In the genomic region with DNA sequence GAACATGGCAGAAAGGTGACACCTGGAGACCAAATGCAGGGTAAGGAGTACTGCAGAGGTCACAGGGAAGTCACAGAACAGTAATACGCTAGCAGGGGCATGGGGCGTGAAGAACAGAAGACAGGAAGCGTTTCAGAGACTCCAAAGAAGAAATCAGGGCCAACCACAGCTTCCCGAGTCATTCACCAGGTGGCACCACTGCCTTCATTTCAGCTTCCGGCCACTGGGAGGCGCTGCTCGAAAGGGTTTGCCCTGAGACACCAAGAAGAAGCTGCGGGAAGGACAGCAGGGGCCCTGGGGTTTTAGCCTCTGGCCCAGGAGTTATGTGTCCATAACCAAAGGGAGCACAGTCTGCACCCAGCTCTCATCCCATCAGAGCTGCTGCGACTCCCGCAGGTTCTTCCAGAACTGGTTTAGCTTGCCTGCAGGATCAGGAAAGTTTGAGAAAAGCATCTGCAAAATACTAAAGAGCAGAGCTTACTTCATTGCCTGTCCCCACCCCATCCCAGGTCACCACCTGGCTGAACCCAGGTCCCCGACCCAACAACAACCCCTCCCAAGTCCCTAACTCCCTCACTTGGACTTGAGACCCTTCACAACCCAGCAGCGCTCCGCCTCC, we compare ENCODE assay signal across 1 cellular context.
TF ChIP-seq lines count a peak whose summit lies in the region.
"Not testable (repeated sequence)": the region's sequence is repeated elsewhere in the genome, so short reads cannot be mapped to it uniquely, and the experiment has no call there.

No MANE protein-coding gene starts in this region.

TF ChIP-seq in K562, 482 proteins besides CTCF, POLR2A, EP300 and RAD21 (continued from another document):
- TF ChIP-seq, protein P1, sequence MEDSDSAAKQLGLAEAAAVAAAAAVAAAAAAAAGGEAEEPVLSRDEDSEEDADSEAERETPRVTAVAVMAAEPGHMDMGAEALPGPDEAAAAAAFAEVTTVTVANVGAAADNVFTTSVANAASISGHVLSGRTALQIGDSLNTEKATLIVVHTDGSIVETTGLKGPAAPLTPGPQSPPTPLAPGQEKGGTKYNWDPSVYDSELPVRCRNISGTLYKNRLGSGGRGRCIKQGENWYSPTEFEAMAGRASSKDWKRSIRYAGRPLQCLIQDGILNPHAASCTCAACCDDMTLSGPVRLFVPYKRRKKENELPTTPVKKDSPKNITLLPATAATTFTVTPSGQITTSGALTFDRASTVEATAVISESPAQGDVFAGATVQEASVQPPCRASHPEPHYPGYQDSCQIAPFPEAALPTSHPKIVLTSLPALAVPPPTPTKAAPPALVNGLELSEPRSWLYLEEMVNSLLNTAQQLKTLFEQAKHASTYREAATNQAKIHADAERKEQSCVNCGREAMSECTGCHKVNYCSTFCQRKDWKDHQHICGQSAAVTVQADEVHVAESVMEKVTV (CRISPR knock-in tag; IDR thresholded peaks at IDR 0.05): peak; percentile 38; the same call in 1 of the 2 replicates
- TF ChIP-seq ETV5 (CRISPR knock-in tag; IDR thresholded peaks at IDR 0.05; ENCODE audit: low read depth) (peak; percentile 66; the same call in 1 of the 2 replicates), ATF7 (IDR thresholded peaks at IDR 0.05) (0 out of 2 replicates have a peak, but pooled peaks have one; percentile 13), RB1 (IDR thresholded peaks at IDR 0.05; ENCODE audit: low read depth) (peak; percentile 26; the same call in 1 of the 2 replicates), CTBP1 (IDR thresholded peaks at IDR 0.05; ENCODE audit: borderline replicate concordance) (peak; percentile 48; the same call in 1 of the 2 replicates), RCOR1 (IDR thresholded peaks at IDR 0.05; ENCODE audit: borderline replicate concordance in 1 of 2, low read depth in 2 of 2, low read length in 2 of 2) (peak in 1 of 2 experiments; percentile 56; a peak in 1 of 4 replicates), JUND (IDR thresholded peaks at IDR 0.05; ENCODE audit: borderline replicate concordance, low read depth, low read length) (0 out of 2 replicates have a peak, but pooled peaks have one; percentile 48), ETV1 (tag; conservative IDR thresholded peaks at IDR 0.05; ENCODE audit: low read depth) (peak; percentile 66), STAG1 (CRISPR knock-in tag; IDR thresholded peaks at IDR 0.05; ENCODE audit: borderline replicate concordance) (peak; percentile 69; the same call in 1 of the 2 replicates), MYC (IDR thresholded peaks at IDR 0.05; ENCODE audit: low read depth, low read length) (peak; percentile 15; the same call in 1 of the 2 replicates), SMC3 (conservative IDR thresholded peaks at IDR 0.05; ENCODE audit: insufficient read depth, low read depth, low read length) (peak; percentile 73), HCFC1 (IDR thresholded peaks at IDR 0.05; ENCODE audit: low read depth, low read length) (0 out of 2 replicates have a peak, but pooled peaks have one; percentile 14), KLF16 (IDR thresholded peaks at IDR 0.05) (peak; percentile 54; the same call in 1 of the 2 replicates), ESRRA (IDR thresholded peaks at IDR 0.05; ENCODE audit: borderline replicate concordance, low read depth) (peak; percentile 35; the same call in 1 of the 2 replicates), CC2D1A (IDR thresholded peaks at IDR 0.05) (0 out of 2 replicates have a peak, but pooled peaks have one; percentile 30), YY1 (IDR thresholded peaks at IDR 0.05; ENCODE audit: borderline replicate concordance in 1 of 3, control insufficient read depth in 1 of 3, extremely low read depth in 1 of 3, insufficient read depth in 3 of 3, insufficient read length in 1 of 3, insufficient replicate concordance in 2 of 3, low read depth in 1 of 3, low read length in 2 of 3) (peak in 1 of 3 experiments; percentile 23)
- TF ChIP-seq, protein P2, sequence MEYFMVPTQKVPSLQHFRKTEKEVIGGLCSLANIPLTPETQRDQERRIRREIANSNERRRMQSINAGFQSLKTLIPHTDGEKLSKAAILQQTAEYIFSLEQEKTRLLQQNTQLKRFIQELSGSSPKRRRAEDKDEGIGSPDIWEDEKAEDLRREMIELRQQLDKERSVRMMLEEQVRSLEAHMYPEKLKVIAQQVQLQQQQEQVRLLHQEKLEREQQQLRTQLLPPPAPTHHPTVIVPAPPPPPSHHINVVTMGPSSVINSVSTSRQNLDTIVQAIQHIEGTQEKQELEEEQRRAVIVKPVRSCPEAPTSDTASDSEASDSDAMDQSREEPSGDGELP (CRISPR knock-in tag; IDR thresholded peaks at IDR 0.05; ENCODE audit: borderline replicate concordance): peak; percentile 47; the same call in 1 of the 2 replicates
- TF ChIP-seq, protein P3, sequence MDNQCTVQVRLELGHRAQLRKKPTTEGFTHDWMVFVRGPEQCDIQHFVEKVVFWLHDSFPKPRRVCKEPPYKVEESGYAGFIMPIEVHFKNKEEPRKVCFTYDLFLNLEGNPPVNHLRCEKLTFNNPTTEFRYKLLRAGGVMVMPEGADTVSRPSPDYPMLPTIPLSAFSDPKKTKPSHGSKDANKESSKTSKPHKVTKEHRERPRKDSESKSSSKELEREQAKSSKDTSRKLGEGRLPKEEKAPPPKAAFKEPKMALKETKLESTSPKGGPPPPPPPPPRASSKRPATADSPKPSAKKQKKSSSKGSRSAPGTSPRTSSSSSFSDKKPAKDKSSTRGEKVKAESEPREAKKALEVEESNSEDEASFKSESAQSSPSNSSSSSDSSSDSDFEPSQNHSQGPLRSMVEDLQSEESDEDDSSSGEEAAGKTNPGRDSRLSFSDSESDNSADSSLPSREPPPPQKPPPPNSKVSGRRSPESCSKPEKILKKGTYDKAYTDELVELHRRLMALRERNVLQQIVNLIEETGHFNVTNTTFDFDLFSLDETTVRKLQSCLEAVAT (IDR thresholded peaks at IDR 0.05): peak in 1 of 2 experiments; percentile 88; a peak in 2 of 4 replicates
- TF ChIP-seq JUND (tag; IDR thresholded peaks at IDR 0.05; ENCODE audit: borderline replicate concordance, low read depth, low read length); MYC (CRISPR knock-in tag; IDR thresholded peaks at IDR 0.05; ENCODE audit: borderline replicate concordance, low read depth): not testable (repeated sequence)
- TF ChIP-seq, protein P4, sequence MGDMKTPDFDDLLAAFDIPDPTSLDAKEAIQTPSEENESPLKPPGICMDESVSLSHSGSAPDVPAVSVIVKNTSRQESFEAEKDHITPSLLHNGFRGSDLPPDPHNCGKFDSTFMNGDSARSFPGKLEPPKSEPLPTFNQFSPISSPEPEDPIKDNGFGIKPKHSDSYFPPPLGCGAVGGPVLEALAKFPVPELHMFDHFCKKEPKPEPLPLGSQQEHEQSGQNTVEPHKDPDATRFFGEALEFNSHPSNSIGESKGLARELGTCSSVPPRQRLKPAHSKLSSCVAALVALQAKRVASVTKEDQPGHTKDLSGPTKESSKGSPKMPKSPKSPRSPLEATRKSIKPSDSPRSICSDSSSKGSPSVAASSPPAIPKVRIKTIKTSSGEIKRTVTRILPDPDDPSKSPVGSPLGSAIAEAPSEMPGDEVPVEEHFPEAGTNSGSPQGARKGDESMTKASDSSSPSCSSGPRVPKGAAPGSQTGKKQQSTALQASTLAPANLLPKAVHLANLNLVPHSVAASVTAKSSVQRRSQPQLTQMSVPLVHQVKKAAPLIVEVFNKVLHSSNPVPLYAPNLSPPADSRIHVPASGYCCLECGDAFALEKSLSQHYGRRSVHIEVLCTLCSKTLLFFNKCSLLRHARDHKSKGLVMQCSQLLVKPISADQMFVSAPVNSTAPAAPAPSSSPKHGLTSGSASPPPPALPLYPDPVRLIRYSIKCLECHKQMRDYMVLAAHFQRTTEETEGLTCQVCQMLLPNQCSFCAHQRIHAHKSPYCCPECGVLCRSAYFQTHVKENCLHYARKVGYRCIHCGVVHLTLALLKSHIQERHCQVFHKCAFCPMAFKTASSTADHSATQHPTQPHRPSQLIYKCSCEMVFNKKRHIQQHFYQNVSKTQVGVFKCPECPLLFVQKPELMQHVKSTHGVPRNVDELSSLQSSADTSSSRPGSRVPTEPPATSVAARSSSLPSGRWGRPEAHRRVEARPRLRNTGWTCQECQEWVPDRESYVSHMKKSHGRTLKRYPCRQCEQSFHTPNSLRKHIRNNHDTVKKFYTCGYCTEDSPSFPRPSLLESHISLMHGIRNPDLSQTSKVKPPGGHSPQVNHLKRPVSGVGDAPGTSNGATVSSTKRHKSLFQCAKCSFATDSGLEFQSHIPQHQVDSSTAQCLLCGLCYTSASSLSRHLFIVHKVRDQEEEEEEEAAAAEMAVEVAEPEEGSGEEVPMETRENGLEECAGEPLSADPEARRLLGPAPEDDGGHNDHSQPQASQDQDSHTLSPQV (IDR thresholded peaks at IDR 0.05): peak; percentile 34; the same call in 1 of the 2 replicates
